ENCODE assay signal across 17 cellular contexts in the genomic region with DNA sequence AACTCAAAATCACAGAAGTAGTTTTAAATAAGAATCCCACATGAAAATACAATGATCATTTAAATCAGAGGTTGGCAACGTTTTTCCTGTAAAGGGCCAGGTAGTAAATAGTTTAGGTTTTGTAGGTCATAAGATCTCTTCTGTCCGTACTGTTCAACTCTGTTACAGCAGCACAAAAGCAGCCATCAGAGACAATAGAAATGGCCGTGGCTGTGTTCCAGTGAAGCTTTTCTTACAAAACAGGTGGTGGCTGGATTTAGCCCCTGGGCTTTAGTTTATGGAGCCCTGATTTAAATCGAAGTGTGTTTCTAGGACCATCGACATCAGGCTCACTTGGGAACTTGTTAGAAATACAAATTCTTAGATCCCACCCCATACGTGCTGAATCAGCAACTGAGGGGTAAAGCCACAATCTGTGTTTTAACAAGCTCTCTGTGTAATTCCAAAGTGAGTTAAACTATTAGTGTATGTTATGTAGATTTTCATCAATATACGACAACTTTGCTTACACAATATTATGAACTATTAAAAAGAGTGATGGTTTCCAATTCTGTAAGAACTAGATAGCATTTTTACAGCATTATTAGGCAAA. TPM values are rescaled to one million over a fixed set of nuclear protein-coding genes. Genes with fewer than 3 reads are reported as not detected.
DNase-seq lines count a peak whose midpoint lies in the region; ATAC-seq and TF ChIP-seq lines count a peak whose summit lies in the region.
"Had no signal": no experiment of that assay in that cellular context is flagged by ENCODE, and none has a peak within 500 bp of the region (broad histone marks: within the 10 kb centered on the region; RNA-seq: fewer than 3 reads in every experiment).

No MANE protein-coding gene starts in this region.

- no peaks in the 10 kb centered on the region for H4K20me1 ChIP-seq in neural progenitor cell (ENCODE audit: low read depth)
- H4K20me1 ChIP-seq: BLaER1 treated with 17β-estradiol and CSF1 and Interleukin-3, amounts not matched to agents 10 nM and 100 nM had no signal

- H3K9me3 Mint-ChIP-seq in neural progenitor cell, result peaks cover 6% of the 10 kb centered on the region

- no peaks in the 10 kb centered on the region for H3K79me2 ChIP-seq in neural progenitor cell (ENCODE audit: low read depth)

- no peaks in the 10 kb centered on the region for H3K36me3 Mint-ChIP-seq in neural progenitor cell

- peaks cover 4% of the 10 kb centered on the region for H3F3A ChIP-seq in neural progenitor cell (ENCODE audit: low read depth)

- H3K27ac ChIP-seq in neural progenitor cell (no peak overlapping the region), gastroesophageal sphincter (no peak overlapping the region)
- H3K27ac ChIP-seq: BLaER1 treated with 17β-estradiol and CSF1 and Interleukin-3, amounts not matched to agents 10 nM and 100 nM; KMS-11; RWPE1 had no signal

- H3K4me2 ChIP-seq in neural progenitor cell, result peak overlapping the region; percentile 8
- H3K4me2 ChIP-seq: BLaER1 treated with 17β-estradiol and CSF1 and Interleukin-3, amounts not matched to agents 10 nM and 100 nM; KMS-11 had no signal

- H3K27me3 Mint-ChIP-seq in neural progenitor cell (ENCODE audit: insufficient read depth, low read depth), result peaks cover 4% of the 10 kb centered on the region

- peak in 2 of 3 experiments; percentile 11 to 45 for DNase-seq in NCI-H1417 (lab: John Stamatoyannopoulos, UW)
- DNase-seq in NCI-H1417 treated with DMSO at 0.1 percent for 48 hours (lab: John Stamatoyannopoulos, UW), result no peak
- DNase-seq in HAP-1 (ENCODE audit: low spot score in 2 of 2), result peak; percentile 5 to 21
- DNase-seq in NCI-H345 treated with DMSO at 0.1 percent for 48 hours (lab: John Stamatoyannopoulos, UW; ENCODE audit: unreplicated experiment), result peak; percentile 16
- peak; percentile 62 for DNase-seq in neural progenitor cell (ENCODE audit: low spot score)
- no peak for DNase-seq in anterior cingulate cortex (lab: John Stamatoyannopoulos, UW)
- DNase-seq: 8988T, DMS153, EL, NCI-H226, OCI-M1, T-helper 1 cell had no signal

- H3K4me3 ChIP-seq in HAP-1 (no peak overlapping the region), neural progenitor cell (no peak overlapping the region), gastroesophageal sphincter (no peak overlapping the region)
- H3K4me3 ChIP-seq: BLaER1 treated with 17β-estradiol and CSF1 and Interleukin-3, amounts not matched to agents 10 nM and 100 nM had no signal

- H3K36me3 ChIP-seq in HAP-1 (replicated peaks) (no peaks in the 10 kb centered on the region), neural progenitor cell (peaks cover 6% of the 10 kb centered on the region), gastroesophageal sphincter (no peaks in the 10 kb centered on the region)
- H3K36me3 ChIP-seq: BLaER1 treated with 17β-estradiol and CSF1 and Interleukin-3, amounts not matched to agents 10 nM and 100 nM had no signal

- no peaks in the 10 kb centered on the region for H3K4me1 ChIP-seq in HAP-1
- peaks cover 16% of the 10 kb centered on the region for H3K4me1 ChIP-seq in neural progenitor cell
- H3K4me1 ChIP-seq in gastroesophageal sphincter, result no peaks in the 10 kb centered on the region
- H3K4me1 ChIP-seq: BLaER1 treated with 17β-estradiol and CSF1 and Interleukin-3, amounts not matched to agents 10 nM and 100 nM had no signal

- no peak for TF ChIP-seq POLR2A in gastroesophageal sphincter (IDR thresholded peaks at IDR 0.05)

- 39 to 53% methylated on average over 6 to 7 of the region's 7 CpGs for WGBS in gastroesophageal sphincter (ENCODE audit: low coverage in 1 of 2), 2 donors

- H2AFZ ChIP-seq in neural progenitor cell (replicated peaks), result no peak overlapping the region

- no peaks in the 10 kb centered on the region for H3K9me3 ChIP-seq in HAP-1
- H3K9me3 ChIP-seq in neural progenitor cell (ENCODE audit: low read depth), result no peaks in the 10 kb centered on the region
- H3K9me3 ChIP-seq in gastroesophageal sphincter, result no peaks in the 10 kb centered on the region

- ATAC-seq in gastroesophageal sphincter, result no peak
- ATAC-seq in GM21447 (IDR thresholded peaks at IDR 0.05; ENCODE audit: unreplicated experiment), result no peak

- no peak overlapping the region for H3K27ac Mint-ChIP-seq in neural progenitor cell

- H3K4me3 Mint-ChIP-seq in neural progenitor cell, result no peak overlapping the region

- H3K9ac ChIP-seq in neural progenitor cell, result no peak overlapping the region
- H3K9ac ChIP-seq: BLaER1 treated with 17β-estradiol and CSF1 and Interleukin-3, amounts not matched to agents 10 nM and 100 nM; KMS-11 had no signal

- no peak for TF ChIP-seq EP300 in gastroesophageal sphincter (IDR thresholded peaks at IDR 0.05)

- H3K27me3 ChIP-seq in HAP-1 (ENCODE audit: low read depth) (no peaks in the 10 kb centered on the region), neural progenitor cell (no peaks in the 10 kb centered on the region), gastroesophageal sphincter (no peaks in the 10 kb centered on the region)
- H3K27me3 ChIP-seq: BLaER1 treated with 17β-estradiol and CSF1 and Interleukin-3, amounts not matched to agents 10 nM and 100 nM had no signal

- peaks cover 8% of the 10 kb centered on the region for H3K4me1 Mint-ChIP-seq in neural progenitor cell

- no peak for TF ChIP-seq CTCF in neural progenitor cell (IDR thresholded peaks at IDR 0.05)
- no peak for TF ChIP-seq CTCF in gastroesophageal sphincter (IDR thresholded peaks at IDR 0.05)

- in situ Hi-C loops in HAP-1 (cut with MboI; ENCODE audit: low sequenced_read_pairs), result no loop called here

RNA-seq across cellular contexts. Expression of a gene that starts 54.8 kb away (rescaled TPM):
- total RNA-seq in neural progenitor cell (ENCODE audit: low replicate concordance), result 53.4 and 69.7 TPM in 2 replicates
- 1 to 10 TPM in 2 of 4 donors, under 1 TPM in 2; 0.27 to 9.3 (median 2.2) TPM for total RNA-seq in gastroesophageal sphincter

Comparison
In these comparisons a context has a peak if more than half of its experiments do, and no peak if none do; other contexts are left out.
1. DNase-seq: peak in NCI-H1417 (2 of 3), HAP-1 (2 of 2), NCI-H345 treated with DMSO at 0.1 percent for 48 hours (single experiment) and neural progenitor cell (single experiment); none in NCI-H1417 treated with DMSO at 0.1 percent for 48 hours (single experiment) and anterior cingulate cortex (0 of 58).